Comparison of ENCODE assay signal across 11 cellular contexts in genomic region chr13:30477346-30478235, GRCh38. TPM values are rescaled to one million over a fixed set of nuclear protein-coding genes. Genes with fewer than 3 reads are reported as not detected.
DNase-seq lines count a peak whose midpoint lies in the region; ATAC-seq and TF ChIP-seq lines count a peak whose summit lies in the region.
"Had no signal": no experiment of that assay in that cellular context is flagged by ENCODE, and none has a peak within 500 bp of the region (broad histone marks: within the 10 kb centered on the region; RNA-seq: fewer than 3 reads in every experiment).

No MANE protein-coding gene starts in this region.

- H3K4me3 ChIP-seq in HUES64 (ENCODE audit: low read length) (no peak overlapping the region), spleen (no peak overlapping the region)
- H3K4me3 ChIP-seq: uterus had no signal

- no peak overlapping the region for H3K27ac Mint-ChIP-seq in memory B cell
- H3K27ac Mint-ChIP-seq: immature natural killer cell had no signal

- no peaks in the 10 kb centered on the region for H3K36me3 Mint-ChIP-seq in memory B cell
- H3K36me3 Mint-ChIP-seq: immature natural killer cell had no signal

- H3K36me3 ChIP-seq in HUES64 (ENCODE audit: insufficient read depth, low read length) (no peaks in the 10 kb centered on the region), spleen (no peaks in the 10 kb centered on the region)
- H3K36me3 ChIP-seq: uterus had no signal

- H3K4me1 Mint-ChIP-seq in memory B cell, result peaks cover 8% of the 10 kb centered on the region
- H3K4me1 Mint-ChIP-seq: immature natural killer cell had no signal

- intact Hi-C loops in spleen (cut with DNase I; ENCODE audit: low total_unique reads), result loop anchor here (10.0 kb wide), 1 partner anchor 77 kb away; no protein-coding TSS in a partner anchor

- TF ChIP-seq POLR2A in spleen (IDR thresholded peaks at IDR 0.05), result no peak

- no peak overlapping the region for H3K4me3 Mint-ChIP-seq in memory B cell
- H3K4me3 Mint-ChIP-seq: immature natural killer cell had no signal

- H3K9me3 ChIP-seq in HUES64 (ENCODE audit: insufficient read depth, low read depth, low read length) (no peaks in the 10 kb centered on the region), spleen (no peaks in the 10 kb centered on the region)
- H3K9me3 ChIP-seq: uterus had no signal

- TF ChIP-seq CTCF in spleen (IDR thresholded peaks at IDR 0.05 in 8 of 11, conservative IDR thresholded peaks at IDR 0.05 in 3 of 11), result no peak

- DNase-seq in memory B cell (ENCODE audit: low spot score in 2 of 2), result no peak
- DNase-seq in Ammon's horn (ENCODE audit: low spot score), result no peak
- DNase-seq in spleen, result no peak
- DNase-seq in T-helper 1 cell, result no peak
- no peak for DNase-seq in activated T-cell treated with anti-CD3 and anti-CD28 coated beads, Interleukin-2, amount 50 U/mL, for 48 hours
- DNase-seq: activated CD4-positive, alpha-beta T cell treated with anti-CD3 and anti-CD28 coated beads for 1 hour; immature natural killer cell; uterus had no signal

- ATAC-seq in GM18870 (IDR thresholded peaks at IDR 0.05; ENCODE audit: unreplicated experiment) (peak; percentile 91), HG02588 (IDR thresholded peaks at IDR 0.05; ENCODE audit: unreplicated experiment) (peak; percentile 91), memory B cell (ENCODE audit: low read depth) (peak; percentile 97)

- H3K9ac ChIP-seq in HUES64 (ENCODE audit: low read depth, low read length), result peak overlapping the region; percentile 4; the same call in 1 of the 2 replicates

- H3K27ac ChIP-seq in HUES64 (ENCODE audit: low read depth, low read length) (peak overlapping the region; percentile 53; the same call in 1 of the 2 replicates), spleen (no peak overlapping the region)
- H3K27ac ChIP-seq: uterus had no signal

- no peaks in the 10 kb centered on the region for H3K27me3 ChIP-seq in HUES64 (ENCODE audit: insufficient read depth, low read length)
- H3K27me3 ChIP-seq in spleen (replicated peaks in 1 of 7), result no peaks in the 10 kb centered on the region
- H3K27me3 ChIP-seq: uterus had no signal

- H3K4me1 ChIP-seq in HUES64 (ENCODE audit: insufficient read depth, low read length), result peaks cover 26% of the 10 kb centered on the region
- H3K4me1 ChIP-seq in spleen, result peaks cover 0 to 9% (median 2%) of the 10 kb centered on the region in 6 donors
- H3K4me1 ChIP-seq: uterus had no signal

- 60% methylated on average over 4 of the region's 4 CpGs for WGBS in HUES64
- 60 to 73% (median 62%) methylated on average over 4 of the region's 4 CpGs for WGBS in spleen, 5 donors

- H3K9me3 Mint-ChIP-seq in memory B cell, result no peaks in the 10 kb centered on the region
- H3K9me3 Mint-ChIP-seq: immature natural killer cell had no signal

- no peaks in the 10 kb centered on the region for H3K27me3 Mint-ChIP-seq in memory B cell

RNA-seq across cellular contexts. Expression of gene HMGB1, which starts 11.9 kb away (rescaled TPM):
- polyA plus RNA-seq in HUES64 (2013, experiment 1 of 2), result 898 TPM
- polyA plus RNA-seq in HUES64 (2013, experiment 2 of 2), result 947 TPM
- 100 to 1,000 TPM; 221 to 400 (median 295) TPM for total RNA-seq in spleen
- polyA plus RNA-seq in spleen, result 100 to 1,000 TPM; 295 to 528 (median 353) TPM

RNA-seq across cellular contexts. Expression of gene UBE2L5, which starts 55.3 kb away (rescaled TPM):
- polyA plus RNA-seq in HUES64 (2013, experiment 1 of 2), result not detected
- not detected for polyA plus RNA-seq in HUES64 (2013, experiment 2 of 2)
- total RNA-seq in spleen, result not detected
- under 1 TPM in 1 of 3 donors, not detected in 2; 0.05 TPM for polyA plus RNA-seq in spleen
- polyA plus RNA-seq: immature natural killer cell had no signal
